In the genomic region with DNA sequence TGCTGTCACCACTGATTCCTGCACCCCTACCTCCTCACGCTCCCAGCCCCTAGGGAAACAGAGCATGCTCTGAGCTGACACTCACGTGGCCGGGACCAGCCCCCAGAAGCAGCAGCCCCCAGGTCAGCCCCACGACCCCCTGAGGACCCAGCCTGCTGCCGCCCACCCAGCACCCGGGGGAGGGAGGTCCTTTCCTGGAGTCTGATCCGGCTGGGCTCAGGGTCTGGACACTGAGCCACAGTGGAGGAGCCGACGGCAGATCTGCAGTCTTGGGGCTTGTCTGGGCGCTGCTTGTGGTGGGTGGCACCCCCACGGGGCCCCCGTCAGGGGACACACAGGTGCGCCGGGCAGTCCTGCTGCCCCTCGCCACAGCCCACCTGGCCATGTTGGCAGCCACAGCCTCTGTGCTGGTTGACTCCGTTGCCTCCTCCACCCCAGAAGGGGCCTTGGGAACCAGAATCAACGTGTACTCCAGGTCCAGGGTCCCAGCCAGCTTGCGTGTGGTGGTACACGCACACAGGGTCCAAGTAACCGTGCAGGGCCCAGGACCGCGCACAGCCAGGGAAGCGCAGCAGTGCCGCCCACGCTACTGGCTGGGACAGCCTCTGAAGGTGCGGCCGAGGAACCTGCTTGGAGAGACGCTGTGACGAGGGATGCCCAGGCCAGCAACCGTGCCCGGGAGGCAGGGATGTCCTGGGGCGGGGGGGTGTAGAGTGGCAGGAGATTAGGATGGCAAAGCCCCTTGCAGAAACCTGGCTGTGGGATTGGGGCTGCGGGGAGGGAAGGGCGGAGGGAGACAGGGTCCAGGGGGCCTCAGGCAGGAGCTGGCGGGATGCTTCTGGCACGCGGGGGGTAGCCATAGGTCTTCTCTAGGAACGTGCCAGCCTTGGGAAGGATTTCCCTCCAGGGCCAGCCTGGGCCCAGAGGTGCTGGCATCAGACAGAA, we compare ENCODE assay signal across 1 cellular context.
TF ChIP-seq lines count a peak whose summit lies in the region.

No MANE protein-coding gene starts in this region.

TF ChIP-seq in HCT116, 20 proteins besides CTCF, POLR2A, EP300 and RAD21 (continued from another document):
- TF ChIP-seq POLR2AphosphoS5 (IDR thresholded peaks at IDR 0.05; ENCODE audit: low read depth, low read length) (peak; percentile 16; the same call in 1 of the 2 replicates), SP1 (IDR thresholded peaks at IDR 0.05; ENCODE audit: low read depth) (no peak)
- TF ChIP-seq, protein P1, sequence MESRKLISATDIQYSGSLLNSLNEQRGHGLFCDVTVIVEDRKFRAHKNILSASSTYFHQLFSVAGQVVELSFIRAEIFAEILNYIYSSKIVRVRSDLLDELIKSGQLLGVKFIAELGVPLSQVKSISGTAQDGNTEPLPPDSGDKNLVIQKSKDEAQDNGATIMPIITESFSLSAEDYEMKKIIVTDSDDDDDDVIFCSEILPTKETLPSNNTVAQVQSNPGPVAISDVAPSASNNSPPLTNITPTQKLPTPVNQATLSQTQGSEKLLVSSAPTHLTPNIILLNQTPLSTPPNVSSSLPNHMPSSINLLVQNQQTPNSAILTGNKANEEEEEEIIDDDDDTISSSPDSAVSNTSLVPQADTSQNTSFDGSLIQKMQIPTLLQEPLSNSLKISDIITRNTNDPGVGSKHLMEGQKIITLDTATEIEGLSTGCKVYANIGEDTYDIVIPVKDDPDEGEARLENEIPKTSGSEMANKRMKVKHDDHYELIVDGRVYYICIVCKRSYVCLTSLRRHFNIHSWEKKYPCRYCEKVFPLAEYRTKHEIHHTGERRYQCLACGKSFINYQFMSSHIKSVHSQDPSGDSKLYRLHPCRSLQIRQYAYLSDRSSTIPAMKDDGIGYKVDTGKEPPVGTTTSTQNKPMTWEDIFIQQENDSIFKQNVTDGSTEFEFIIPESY (IDR thresholded peaks at IDR 0.05; ENCODE audit: extremely low read depth, insufficient replicate concordance, low read length): no peak
TF ChIP-seq in HCT116: peak in this region for 1.
